In genomic region chr14:38003746-38004609, GRCh38 we compare ENCODE assay signal across 16 cellular contexts.
A peak's percentile ranks its signal among the peaks of the same experiment; 100 is the strongest.
DNase-seq lines count a peak whose midpoint lies in the region; ATAC-seq and TF ChIP-seq lines count a peak whose summit lies in the region.
"Had no signal": no experiment of that assay in that cellular context is flagged by ENCODE, and none has a peak within 500 bp of the region (broad histone marks: within the 10 kb centered on the region; RNA-seq: fewer than 3 reads in every experiment).

No MANE protein-coding gene starts in this region.

- H3K79me2 ChIP-seq in OCI-LY7 (ENCODE audit: insufficient read depth, low read depth, low read length): no peaks in the 10 kb centered on the region

- H3K4me1 ChIP-seq in HUES48 (ENCODE audit: control insufficient read depth, insufficient read depth, low read length) (peaks cover 45% of the 10 kb centered on the region), OCI-LY7 (ENCODE audit: insufficient read depth, low read length, poor library complexity, severe bottlenecking) (peaks cover 21% of the 10 kb centered on the region)
- H3K4me1 ChIP-seq: BLaER1 treated with 17β-estradiol and CSF1 and Interleukin-3, amounts not matched to agents 10 nM and 100 nM had no signal

- H3K27ac ChIP-seq in HUES48 (ENCODE audit: low read depth, low read length) (peak overlapping the region; percentile 15), OCI-LY7 (ENCODE audit: low read depth, low read length, poor library complexity, severe bottlenecking) (peak overlapping the region; percentile 46)
- H3K27ac ChIP-seq: BLaER1 treated with 17β-estradiol and CSF1 and Interleukin-3, amounts not matched to agents 10 nM and 100 nM; HL-60 had no signal

- POLR2A ChIA-PET in OCI-LY7 (lab: Charles Lee): interaction anchor here (0.9 to 1.6 kb wide), 2 partner anchors 10 to 135 kb away, joined by 4 to 5 read pairs; no protein-coding TSS in a partner anchor

- BruUV-seq in OCI-LY7 (replicated peaks; lab: Mats Ljungman, UMichigan): no TSS peak

- H3K9me3 ChIP-seq in HUES48 (ENCODE audit: control insufficient read depth, insufficient read depth, low read length) (no peaks in the 10 kb centered on the region), OCI-LY7 (ENCODE audit: low read length) (no peaks in the 10 kb centered on the region)
- H3K9me3 ChIP-seq: BLaER1 treated with 17β-estradiol and CSF1 and Interleukin-3, amounts not matched to agents 10 nM and 100 nM had no signal

- H3K4me3 ChIP-seq in HUES48 (ENCODE audit: low read depth, low read length): no peak overlapping the region
- H3K4me3 ChIP-seq in OCI-LY7 (ENCODE audit: low read depth, low read length, poor library complexity, severe bottlenecking): no peak overlapping the region
- H3K4me3 ChIP-seq: BLaER1 treated with 17β-estradiol and CSF1 and Interleukin-3, amounts not matched to agents 10 nM and 100 nM had no signal

- ATAC-seq in GM18502 (IDR thresholded peaks at IDR 0.05; ENCODE audit: poor library complexity, unreplicated experiment): no peak

- CTCF ChIA-PET in OCI-LY7 (lab: Charles Lee; ENCODE audit: unreplicated experiment): no interaction called here

- intact Hi-C loops in OCI-LY7 (cut with micrococcal nuclease; ENCODE audit: unreplicated experiment): no loop called here

- TF ChIP-seq CTCF in OCI-LY7 (conservative IDR thresholded peaks at IDR 0.05; ENCODE audit: low read length): no peak

- DNase-seq in NCI-H82 (lab: John Stamatoyannopoulos, UW) (peak; percentile 10), NCI-H82 treated with DMSO at 0.1 percent for 48 hours (lab: John Stamatoyannopoulos, UW; ENCODE audit: unreplicated experiment) (no peak), OCI-LY7 (ENCODE audit: low spot score) (no peak), left kidney (ENCODE audit: low read depth, low spot score) (peak; percentile 43), NCI-H2171 (lab: John Stamatoyannopoulos, UW) (no peak)
- DNase-seq: ACHN; CD4-positive, CD25-positive, alpha-beta regulatory T cell; DMS53; GOT3; HCEC 1CT; HFFc6; IMR-90 had no signal

- H3K9ac ChIP-seq in HUES48 (ENCODE audit: low read depth, low read length): no peak overlapping the region
- H3K9ac ChIP-seq: BLaER1 treated with 17β-estradiol and CSF1 and Interleukin-3, amounts not matched to agents 10 nM and 100 nM had no signal

- peak overlapping the region; percentile 31; the same call in 1 of the 2 replicates for H2AFZ ChIP-seq in OCI-LY7 (ENCODE audit: low read length)

- no peaks in the 10 kb centered on the region for H3K27me3 ChIP-seq in HUES48 (ENCODE audit: control insufficient read depth, insufficient read depth, low read length)
- H3K27me3 ChIP-seq: BLaER1 treated with 17β-estradiol and CSF1 and Interleukin-3, amounts not matched to agents 10 nM and 100 nM had no signal

- H3K4me2 ChIP-seq in OCI-LY7 (ENCODE audit: low read length): peak overlapping the region; percentile 40
- H3K4me2 ChIP-seq: BLaER1 treated with 17β-estradiol and CSF1 and Interleukin-3, amounts not matched to agents 10 nM and 100 nM had no signal

- H4K20me1 ChIP-seq in OCI-LY7 (ENCODE audit: insufficient read depth, low read length): no peaks in the 10 kb centered on the region
- H4K20me1 ChIP-seq: BLaER1 treated with 17β-estradiol and CSF1 and Interleukin-3, amounts not matched to agents 10 nM and 100 nM had no signal

- H3K9me2 ChIP-seq in OCI-LY7 (ENCODE audit: insufficient read depth, low read length): no peaks in the 10 kb centered on the region

- H3K36me3 ChIP-seq in HUES48 (ENCODE audit: control insufficient read depth, insufficient read depth, low read length): no peaks in the 10 kb centered on the region
- no peaks in the 10 kb centered on the region for H3K36me3 ChIP-seq in OCI-LY7 (ENCODE audit: insufficient read depth, low read length)
- H3K36me3 ChIP-seq: BLaER1 treated with 17β-estradiol and CSF1 and Interleukin-3, amounts not matched to agents 10 nM and 100 nM had no signal

Comparison
In these comparisons a context has a peak if more than half of its experiments do, and no peak if none do; other contexts are left out.
1. DNase-seq: peak in NCI-H82 (single experiment) and left kidney (single experiment); none in NCI-H82 treated with DMSO at 0.1 percent for 48 hours (single experiment), OCI-LY7 (single experiment) and NCI-H2171 (single experiment).